Comparison of ENCODE assay signal across 28 cellular contexts in genomic region chr2:938181-939005, GRCh38. TPM values are rescaled to one million over a fixed set of nuclear protein-coding genes. Genes with fewer than 3 reads are reported as not detected.
DNase-seq lines count a peak whose midpoint lies in the region; ATAC-seq and TF ChIP-seq lines count a peak whose summit lies in the region.
"Had no signal": no experiment of that assay in that cellular context is flagged by ENCODE, and none has a peak within 500 bp of the region (broad histone marks: within the 10 kb centered on the region; RNA-seq: fewer than 3 reads in every experiment).

No MANE protein-coding gene starts in this region.

- H3K27ac ChIP-seq in endodermal cell (ENCODE audit: low read depth, low read length), result no peak overlapping the region
- H3K27ac ChIP-seq in sigmoid colon, result no peak overlapping the region
- H3K27ac ChIP-seq: parathyroid adenoma, right atrium auricular region had no signal

- H3K4me3 Mint-ChIP-seq in stimulated activated naive CD8-positive, alpha-beta T cell treated with anti-CD3 and anti-CD28 coated beads, Interleukin-15, amount 100 ng/mL, for 72 hours, result no peak overlapping the region
- no peak overlapping the region for H3K4me3 Mint-ChIP-seq in endodermal cell
- H3K4me3 Mint-ChIP-seq: activated naive CD8-positive, alpha-beta T cell treated with anti-CD3 and anti-CD28 coated beads for 36 hours; B cell; dendritic cell treated with granulocyte-macrophage colony-stimulating factor and Interleukin-4, amounts not matched to agents 40 ng/mL and 50 ng/mL, for 4 days; nephron; stimulated activated memory B cell treated with anti-CD40 and anti-IgM and Interleukin-4, amounts not matched to agents 10 μg/mL and 1 μg/mL and 100 μg/mL, for 72 hours had no signal

- peak; percentile 26 for ATAC-seq in stimulated activated naive CD8-positive, alpha-beta T cell treated with anti-CD3 and anti-CD28 coated beads, Interleukin-15, amount 100 ng/mL, for 72 hours
- no peak for ATAC-seq in stimulated activated naive CD8-positive, alpha-beta T cell treated with anti-CD3 and anti-CD28 coated beads, Interleukin-15, Interleukin-2, amounts not matched to agents 100 U/mL and 50 U/mL, for 24 hours
- ATAC-seq: Right ventricle myocardium inferior; stimulated activated memory B cell treated with anti-CD40 and anti-IgM and Interleukin-4, amounts not matched to agents 10 μg/mL and 1 μg/mL and 100 μg/mL, for 72 hours had no signal

- no peaks in the 10 kb centered on the region for H3K4me1 ChIP-seq in endodermal cell (ENCODE audit: control insufficient read depth, insufficient read depth, low read length)
- H3K4me1 ChIP-seq in sigmoid colon, result no peaks in the 10 kb centered on the region
- H3K4me1 ChIP-seq: parathyroid adenoma, right atrium auricular region had no signal

- H3K27me3 Mint-ChIP-seq in stimulated activated naive CD8-positive, alpha-beta T cell treated with anti-CD3 and anti-CD28 coated beads, Interleukin-15, amount 100 ng/mL, for 72 hours, result no peaks in the 10 kb centered on the region
- peaks cover 13% of the 10 kb centered on the region for H3K27me3 Mint-ChIP-seq in endodermal cell (ENCODE audit: insufficient read depth)
- H3K27me3 Mint-ChIP-seq: activated naive CD8-positive, alpha-beta T cell treated with anti-CD3 and anti-CD28 coated beads for 36 hours; dendritic cell treated with granulocyte-macrophage colony-stimulating factor and Interleukin-4, amounts not matched to agents 40 ng/mL and 50 ng/mL, for 4 days; stimulated activated memory B cell treated with anti-CD40 and anti-IgM and Interleukin-4, amounts not matched to agents 10 μg/mL and 1 μg/mL and 100 μg/mL, for 72 hours had no signal

- H3K9ac ChIP-seq in endodermal cell (ENCODE audit: extremely low read depth, low read length, poor library complexity, severe bottlenecking), result no peak overlapping the region
- H3K9ac ChIP-seq: parathyroid adenoma had no signal

- no peaks in the 10 kb centered on the region for H3K36me3 ChIP-seq in endodermal cell (ENCODE audit: control insufficient read depth, insufficient read depth, low read length)
- no peaks in the 10 kb centered on the region for H3K36me3 ChIP-seq in sigmoid colon
- H3K36me3 ChIP-seq: right atrium auricular region had no signal

- H3K9me3 ChIP-seq in endodermal cell (ENCODE audit: control insufficient read depth, low read length) (no peaks in the 10 kb centered on the region), sigmoid colon (no peaks in the 10 kb centered on the region)
- H3K9me3 ChIP-seq: right atrium auricular region had no signal

- 89 to 92% methylated on average over 10 to 21 of the region's 21 CpGs for WGBS in endodermal cell (ENCODE audit: insufficient coverage in 1 of 2, insufficient read length in 1 of 2), 2 experiments
- 87 to 92% methylated on average over 21 of the region's 21 CpGs for WGBS in sigmoid colon, 2 donors

- TF ChIP-seq CTCF in endodermal cell (conservative IDR thresholded peaks at IDR 0.05), result no peak
- no peak for TF ChIP-seq CTCF in sigmoid colon (IDR thresholded peaks at IDR 0.05)
- no peak for TF ChIP-seq CTCF in GM20000 (IDR thresholded peaks at IDR 0.05; ENCODE audit: extremely low read depth, missing control alignments)

- H3K36me3 Mint-ChIP-seq in endodermal cell (ENCODE audit: low read depth), result no peaks in the 10 kb centered on the region
- H3K36me3 Mint-ChIP-seq: activated naive CD8-positive, alpha-beta T cell treated with anti-CD3 and anti-CD28 coated beads for 36 hours; stimulated activated memory B cell treated with anti-CD40 and anti-IgM and Interleukin-4, amounts not matched to agents 10 μg/mL and 1 μg/mL and 100 μg/mL, for 72 hours had no signal

- DNase-seq in stimulated activated naive CD8-positive, alpha-beta T cell treated with anti-CD3 and anti-CD28 coated beads, Interleukin-15, amount 100 ng/mL, for 72 hours, result no peak
- no peak for DNase-seq in stimulated activated naive CD8-positive, alpha-beta T cell treated with anti-CD3 and anti-CD28 coated beads, Interleukin-15, Interleukin-2, amounts not matched to agents 100 U/mL and 50 U/mL, for 24 hours
- DNase-seq in endodermal cell (peak; percentile 36), kidney tubule cell (ENCODE audit: low spot score) (peak; percentile 50), sigmoid colon (no peak), GM20000 (ENCODE audit: low spot score) (no peak)
- DNase-seq in NK-92 treated with Interleukin-12 subunit alpha and Interleukin-12 subunit beta, amount 100 ng/mL, for 24 hours (lab: John Stamatoyannopoulos, UW), result no peak
- DNase-seq in stimulated activated CD4-positive, alpha-beta T cell treated with anti-CD3 and anti-CD28 coated beads, Interleukin-4, amount 100 ng/mL, for 4 hours, result no peak
- DNase-seq: activated CD4-positive, alpha-beta T cell treated with anti-CD3 and anti-CD28 coated beads for 48 hours; activated CD8-positive, alpha-beta memory T cell treated with anti-CD3 and anti-CD28 coated beads for 24 hours; activated effector memory CD4-positive, alpha-beta T cell treated with anti-CD3 and anti-CD28 coated beads, Interleukin-2, amount 50 U/mL, for 16 hours; activated naive CD8-positive, alpha-beta T cell treated with anti-CD3 and anti-CD28 coated beads for 36 hours; activated T-cell treated with anti-CD3 and anti-CD28 coated beads, Interleukin-2, amount 50 U/mL, for 1 hour; aorta; central memory CD4-positive, alpha-beta T cell; DMS153; GF-D8; head of caudate nucleus; kidney; stimulated activated CD4-positive, alpha-beta T cell treated with anti-CD3 and anti-CD28 coated beads, Interleukin-4, amount 100 ng/mL, for 24 hours had no signal

- no peak overlapping the region for H3K27ac Mint-ChIP-seq in stimulated activated naive CD8-positive, alpha-beta T cell treated with anti-CD3 and anti-CD28 coated beads, Interleukin-15, amount 100 ng/mL, for 72 hours
- H3K27ac Mint-ChIP-seq in endodermal cell, result no peak overlapping the region
- H3K27ac Mint-ChIP-seq: activated naive CD8-positive, alpha-beta T cell treated with anti-CD3 and anti-CD28 coated beads for 36 hours; B cell; dendritic cell treated with granulocyte-macrophage colony-stimulating factor and Interleukin-4, amounts not matched to agents 40 ng/mL and 50 ng/mL, for 4 days; nephron; stimulated activated memory B cell treated with anti-CD40 and anti-IgM and Interleukin-4, amounts not matched to agents 10 μg/mL and 1 μg/mL and 100 μg/mL, for 72 hours had no signal

- intact Hi-C loops in sigmoid colon (cut with DNase I), result no loop called here

- H3K4me3 ChIP-seq in endodermal cell (ENCODE audit: low read length) (no peak overlapping the region), sigmoid colon (no peak overlapping the region)
- H3K4me3 ChIP-seq: right atrium auricular region had no signal

- H3K4me1 Mint-ChIP-seq in stimulated activated naive CD8-positive, alpha-beta T cell treated with anti-CD3 and anti-CD28 coated beads, Interleukin-15, amount 100 ng/mL, for 72 hours, result no peaks in the 10 kb centered on the region
- no peaks in the 10 kb centered on the region for H3K4me1 Mint-ChIP-seq in endodermal cell
- H3K4me1 Mint-ChIP-seq: B cell; stimulated activated memory B cell treated with anti-CD40 and anti-IgM and Interleukin-4, amounts not matched to agents 10 μg/mL and 1 μg/mL and 100 μg/mL, for 72 hours had no signal

- TF ChIP-seq POLR2A in sigmoid colon (IDR thresholded peaks at IDR 0.05), result no peak

- H3K9me3 Mint-ChIP-seq in stimulated activated naive CD8-positive, alpha-beta T cell treated with anti-CD3 and anti-CD28 coated beads, Interleukin-15, amount 100 ng/mL, for 72 hours, result no peaks in the 10 kb centered on the region
- peaks cover 10% of the 10 kb centered on the region for H3K9me3 Mint-ChIP-seq in endodermal cell
- H3K9me3 Mint-ChIP-seq: activated naive CD8-positive, alpha-beta T cell treated with anti-CD3 and anti-CD28 coated beads for 36 hours; dendritic cell treated with granulocyte-macrophage colony-stimulating factor and Interleukin-4, amounts not matched to agents 40 ng/mL and 50 ng/mL, for 4 days had no signal

- no peak for TF ChIP-seq EP300 in sigmoid colon (IDR thresholded peaks at IDR 0.05)

- H3K27me3 ChIP-seq in endodermal cell (ENCODE audit: control insufficient read depth, insufficient read depth, low read length, poor library complexity, severe bottlenecking) (no peaks in the 10 kb centered on the region), sigmoid colon (no peaks in the 10 kb centered on the region)
- H3K27me3 ChIP-seq: right atrium auricular region had no signal

RNA-seq across cellular contexts. Expression of gene SNTG2, which starts 12.3 kb away (rescaled TPM):
- 10 to 100 TPM in 1 of 2 donors, 1 to 10 TPM in 1; 4.1 to 11.9 TPM for total RNA-seq in endodermal cell
- 1.9 TPM for polyA plus RNA-seq in endodermal cell (2013, experiment 1 of 2)
- 1.2 TPM for polyA plus RNA-seq in endodermal cell (2013, experiment 2 of 2)
- 1 to 10 TPM in 3 of 4 donors, under 1 TPM in 1; 0.99 to 5.2 (median 3.0) TPM for total RNA-seq in sigmoid colon
- under 1 TPM in 2 of 3 donors, not detected in 1; 0.60 to 0.66 TPM for polyA plus RNA-seq in sigmoid colon
- total RNA-seq: NCI-H460 had no signal
- polyA plus RNA-seq: aorta had no signal

Comparison
In these comparisons a context has a peak if more than half of its experiments do, and no peak if none do; other contexts are left out.
1. DNase-seq: peak in endodermal cell (single experiment) and kidney tubule cell (single experiment); none in stimulated activated naive CD8-positive, alpha-beta T cell treated with anti-CD3 and anti-CD28 coated beads, Interleukin-15, amount 100 ng/mL, for 72 hours (0 of 2), stimulated activated naive CD8-positive, alpha-beta T cell treated with anti-CD3 and anti-CD28 coated beads, Interleukin-15, Interleukin-2, amounts not matched to agents 100 U/mL and 50 U/mL, for 24 hours (single experiment), sigmoid colon (single experiment), NK-92 treated with Interleukin-12 subunit alpha and Interleukin-12 subunit beta, amount 100 ng/mL, for 24 hours (single experiment), stimulated activated CD4-positive, alpha-beta T cell treated with anti-CD3 and anti-CD28 coated beads, Interleukin-4, amount 100 ng/mL, for 4 hours (0 of 2) and GM20000 (single experiment).